In the genomic region with DNA sequence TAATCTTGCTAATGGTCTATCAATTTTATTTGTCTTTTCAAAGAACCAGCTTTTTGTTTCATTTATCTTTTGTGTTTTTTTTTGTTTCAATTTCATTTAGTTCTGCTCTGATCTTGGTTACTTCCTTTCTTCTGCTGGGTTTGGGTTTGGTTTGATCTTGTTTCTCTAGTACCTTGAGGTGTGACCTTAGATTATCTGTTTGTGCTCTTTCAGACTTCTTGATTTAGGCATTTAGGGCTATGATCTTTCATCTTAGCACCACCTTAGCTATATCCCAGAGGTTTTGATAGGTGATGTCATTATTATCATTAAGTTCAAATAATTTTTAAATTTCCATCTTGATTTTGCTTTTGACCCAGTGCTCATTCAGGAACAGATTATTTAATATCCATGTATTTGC, we compare ENCODE assay signal across 1 cellular context.
TF ChIP-seq lines count a peak whose summit lies in the region.
"Not testable (repeated sequence)": the region's sequence is repeated elsewhere in the genome, so short reads cannot be mapped to it uniquely, and the experiment has no call there.

No MANE protein-coding gene starts in this region.

TF ChIP-seq in HepG2, 621 proteins besides CTCF, POLR2A, EP300 and RAD21:
- TF ChIP-seq PLRG1 (conservative IDR thresholded peaks at IDR 0.05) (0 out of 2 replicates have a peak, but pooled peaks have one; percentile 23), ATF7 (IDR thresholded peaks at IDR 0.05) (peak; percentile 82)
- not testable (repeated sequence) for TF ChIP-seq ATF7 (CRISPR knock-in tag; IDR thresholded peaks at IDR 0.05)
